Comparison of ENCODE assay signal across 8 cellular contexts in the genomic region with DNA sequence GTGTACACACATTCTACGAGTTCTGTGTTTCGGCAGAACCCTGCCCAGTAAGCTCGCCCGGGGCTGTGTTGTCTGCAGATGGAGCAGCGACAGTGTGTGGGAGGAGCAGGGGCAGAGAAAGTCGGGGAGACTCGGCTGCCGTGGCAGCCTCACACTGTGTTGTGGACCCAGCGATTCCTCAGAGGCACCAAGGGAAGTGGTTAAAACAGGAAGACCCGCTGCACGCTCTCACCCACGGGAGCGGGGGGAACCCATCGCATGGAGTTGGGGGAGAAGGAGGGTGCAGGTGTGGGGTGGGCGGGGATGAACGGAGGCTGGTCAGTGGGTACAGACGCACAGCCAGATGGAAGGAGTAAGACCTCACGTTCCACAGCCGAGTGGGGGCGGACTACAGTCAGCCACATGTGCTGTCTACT.
DNase-seq lines count a peak whose midpoint lies in the region; ATAC-seq lines count a peak whose summit lies in the region.

No MANE protein-coding gene starts in this region.

- peaks cover 19% of the 10 kb centered on the region for H3K27me3 Mint-ChIP-seq in activated CD8-positive, alpha-beta memory T cell treated with anti-CD3 and anti-CD28 coated beads, Interleukin-2, amount 10 ng/mL, durations not matched to agents 7 days and 5 days
- H3K27me3 Mint-ChIP-seq in memory B cell: no peaks in the 10 kb centered on the region

- DNase-seq in GDM1 (lab: John Stamatoyannopoulos, UW): peak; percentile 29
- peak; percentile 66 for DNase-seq in activated CD8-positive, alpha-beta memory T cell treated with anti-CD3 and anti-CD28 coated beads, Interleukin-2, amount 10 ng/mL, durations not matched to agents 7 days and 5 days
- peak in 1 of 2 donors; percentile 20 for DNase-seq in memory B cell (ENCODE audit: low spot score in 2 of 2)
- DNase-seq in GOT3 (lab: John Stamatoyannopoulos, UW): no peak
- DNase-seq in dermis blood vessel endothelial cell: no peak
- DNase-seq in NCI-H1417 (lab: John Stamatoyannopoulos, UW): no peak
- no peak for DNase-seq in NCI-H2029 treated with DMSO at 0.1 percent for 48 hours (lab: John Stamatoyannopoulos, UW)

- H3K4me3 Mint-ChIP-seq in activated CD8-positive, alpha-beta memory T cell treated with anti-CD3 and anti-CD28 coated beads, Interleukin-2, amount 10 ng/mL, durations not matched to agents 7 days and 5 days: peak overlapping the region; percentile 53
- peak overlapping the region; percentile 78 for H3K4me3 Mint-ChIP-seq in memory B cell

- no peak overlapping the region for H3K27ac Mint-ChIP-seq in activated CD8-positive, alpha-beta memory T cell treated with anti-CD3 and anti-CD28 coated beads, Interleukin-2, amount 10 ng/mL, durations not matched to agents 7 days and 5 days
- peak overlapping the region; percentile 42 for H3K27ac Mint-ChIP-seq in memory B cell

- H3K36me3 Mint-ChIP-seq in activated CD8-positive, alpha-beta memory T cell treated with anti-CD3 and anti-CD28 coated beads, Interleukin-2, amount 10 ng/mL, durations not matched to agents 7 days and 5 days: peaks cover 10% of the 10 kb centered on the region
- H3K36me3 Mint-ChIP-seq in memory B cell: peaks cover 5% of the 10 kb centered on the region

- peak; percentile 40 for ATAC-seq in HG03095 (IDR thresholded peaks at IDR 0.05; ENCODE audit: unreplicated experiment)
- ATAC-seq in activated CD8-positive, alpha-beta memory T cell treated with anti-CD3 and anti-CD28 coated beads, Interleukin-2, amount 10 ng/mL, durations not matched to agents 7 days and 5 days: peak; percentile 78
- peak; percentile 84 for ATAC-seq in memory B cell (ENCODE audit: low read depth)

- H3K4me1 Mint-ChIP-seq in activated CD8-positive, alpha-beta memory T cell treated with anti-CD3 and anti-CD28 coated beads, Interleukin-2, amount 10 ng/mL, durations not matched to agents 7 days and 5 days: peaks cover 54% of the 10 kb centered on the region
- H3K4me1 Mint-ChIP-seq in memory B cell: peaks cover 30% of the 10 kb centered on the region

- CTCF ChIA-PET in activated CD8-positive, alpha-beta memory T cell treated with anti-CD3 and anti-CD28 coated beads, Interleukin-2, amount 10 ng/mL, durations not matched to agents 7 days and 5 days (lab: Charles Lee): interaction anchor here (1.2 kb wide), 1 partner anchor 40 kb away, joined by 3 read pairs; no protein-coding TSS in a partner anchor

- H3K9me3 Mint-ChIP-seq in activated CD8-positive, alpha-beta memory T cell treated with anti-CD3 and anti-CD28 coated beads, Interleukin-2, amount 10 ng/mL, durations not matched to agents 7 days and 5 days (ENCODE audit: low read depth): no peaks in the 10 kb centered on the region
- no peaks in the 10 kb centered on the region for H3K9me3 Mint-ChIP-seq in memory B cell

Comparison
In these comparisons a context has a peak if more than half of its experiments do, and no peak if none do; other contexts are left out.
1. DNase-seq: peak in GDM1 (single experiment) and activated CD8-positive, alpha-beta memory T cell treated with anti-CD3 and anti-CD28 coated beads, Interleukin-2, amount 10 ng/mL, durations not matched to agents 7 days and 5 days (single experiment); none in GOT3 (single experiment), dermis blood vessel endothelial cell (single experiment), NCI-H1417 (0 of 3) and NCI-H2029 treated with DMSO at 0.1 percent for 48 hours (single experiment).
2. Peak in every context shown above with its lines, with median percentiles within 50 percentile points of each other: ATAC-seq.